Comparison of ENCODE assay signal across 19 cellular contexts in the genomic region with DNA sequence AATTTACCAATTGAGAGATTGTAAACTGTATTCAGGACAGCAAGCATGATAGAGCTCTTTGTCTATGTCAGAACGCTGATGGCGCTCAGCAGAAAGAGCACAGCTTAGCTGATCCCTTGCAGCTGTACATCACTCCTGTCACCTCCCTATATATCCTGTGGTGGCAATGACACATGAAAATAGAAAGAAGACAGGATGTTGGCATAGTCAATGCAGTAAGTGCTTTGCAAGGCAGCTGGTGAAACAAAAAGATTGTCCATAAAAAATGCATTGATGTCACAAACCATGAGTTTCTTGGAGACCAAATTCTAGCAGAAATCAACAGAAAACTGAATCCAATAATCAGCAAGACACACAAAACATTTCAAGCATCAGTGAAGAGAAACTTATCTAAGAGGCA.
DNase-seq lines count a peak whose midpoint lies in the region; TF ChIP-seq lines count a peak whose summit lies in the region.
"Had no signal": no experiment of that assay in that cellular context is flagged by ENCODE, and none has a peak within 500 bp of the region (broad histone marks: within the 10 kb centered on the region; RNA-seq: fewer than 3 reads in every experiment).

No MANE protein-coding gene starts in this region.

- H3K27ac Mint-ChIP-seq in neural progenitor cell, result no peak overlapping the region
- H3K27ac Mint-ChIP-seq: IgD-negative memory B cell had no signal

- no peaks in the 10 kb centered on the region for H4K20me1 ChIP-seq in neural progenitor cell (ENCODE audit: low read depth)

- H2AFZ ChIP-seq in neural progenitor cell (replicated peaks), result no peak overlapping the region

- CTCF ChIA-PET in HEK293 (lab: Yijun Ruan, JAX), result interaction anchor here (1.4 kb wide), 1 partner anchor 298 kb away, joined by 4 read pairs; no protein-coding TSS in a partner anchor

- no peak for TF ChIP-seq CTCF in HEK293 (tag by site-specific recombination; IDR thresholded peaks at IDR 0.05)
- TF ChIP-seq CTCF in neural progenitor cell (IDR thresholded peaks at IDR 0.05), result no peak
- TF ChIP-seq CTCF in lower leg skin (IDR thresholded peaks at IDR 0.05), result no peak

- POLR2A ChIA-PET in HEK293 (lab: Yijun Ruan, JAX), result no interaction called here

- H3K4me3 Mint-ChIP-seq in neural progenitor cell, result no peak overlapping the region
- H3K4me3 Mint-ChIP-seq: IgD-negative memory B cell had no signal

- 71 to 75% methylated on average over 2 of the region's 2 CpGs for WGBS in lower leg skin, 2 donors

- no peaks in the 10 kb centered on the region for H3F3A ChIP-seq in neural progenitor cell (ENCODE audit: low read depth)

- H3K36me3 Mint-ChIP-seq in neural progenitor cell, result no peaks in the 10 kb centered on the region
- H3K36me3 Mint-ChIP-seq: IgD-negative memory B cell had no signal

- H3K36me3 ChIP-seq in HEK293 (ENCODE audit: control insufficient read depth in 2 of 2, insufficient read depth in 1 of 2, low read length in 2 of 2) (no peaks in the 10 kb centered on the region), neural progenitor cell (no peaks in the 10 kb centered on the region)
- H3K36me3 ChIP-seq: SJSA1 had no signal

- H3K4me3 ChIP-seq in HEK293 (ENCODE audit: low read depth, low read length) (no peak overlapping the region), neural progenitor cell (no peak overlapping the region), lower leg skin (ENCODE audit: low read depth, poor library complexity, severe bottlenecking) (no peak overlapping the region)
- H3K4me3 ChIP-seq: SJSA1 had no signal

- intact Hi-C loops in lower leg skin (cut with DNase I; ENCODE audit: low total_unique reads), result no loop called here

- no peaks in the 10 kb centered on the region for H3K4me1 ChIP-seq in HEK293 (ENCODE audit: control insufficient read depth, insufficient read depth, low read length)
- H3K4me1 ChIP-seq in neural progenitor cell, result no peaks in the 10 kb centered on the region
- H3K4me1 ChIP-seq: SJSA1 had no signal

- H3K27ac ChIP-seq in HEK293 (ENCODE audit: extremely low read depth, low read depth, low read length) (no peak overlapping the region), neural progenitor cell (no peak overlapping the region)
- H3K27ac ChIP-seq: SJSA1 had no signal

- no peak overlapping the region for H3K4me2 ChIP-seq in neural progenitor cell

- no peaks in the 10 kb centered on the region for H3K27me3 ChIP-seq in neural progenitor cell
- H3K27me3 ChIP-seq: SJSA1 had no signal

- peaks cover 4% of the 10 kb centered on the region for H3K4me1 Mint-ChIP-seq in neural progenitor cell
- H3K4me1 Mint-ChIP-seq: IgD-negative memory B cell had no signal

- DNase-seq in NCI-H2029 (lab: John Stamatoyannopoulos, UW), result peak; percentile 16
- no peak for DNase-seq in NCI-H2029 treated with DMSO at 0.1 percent for 48 hours (lab: John Stamatoyannopoulos, UW)
- peak; percentile 47 for DNase-seq in NCI-H748 treated with DMSO at 0.1 percent for 48 hours (lab: John Stamatoyannopoulos, UW)
- DNase-seq in neural progenitor cell (ENCODE audit: low spot score), result peak; percentile 2
- DNase-seq in activated CD8-positive, alpha-beta memory T cell treated with anti-CD3 and anti-CD28 coated beads, Interleukin-2, amount 50 U/mL, for 48 hours, result no peak
- DNase-seq in lower leg skin (ENCODE audit: low spot score in 2 of 2), result no peak
- DNase-seq in T1000 (lab: John Stamatoyannopoulos, UW), result no peak
- DNase-seq: 8988T, C1 segment of cervical spinal cord, DMS79, HCEC 1CT, MV-4-11, NCI-H1436 treated with DMSO at 0.1 percent for 48 hours, NCI-H2227 treated with DMSO at 0.1 percent for 48 hours, RPMI8226, T-helper 9 cell had no signal

- no peaks in the 10 kb centered on the region for H3K27me3 Mint-ChIP-seq in neural progenitor cell (ENCODE audit: insufficient read depth, low read depth)
- H3K27me3 Mint-ChIP-seq: IgD-negative memory B cell had no signal

- no peak overlapping the region for H3K9ac ChIP-seq in neural progenitor cell

- H3K79me2 ChIP-seq in neural progenitor cell (ENCODE audit: low read depth), result no peaks in the 10 kb centered on the region

- H3K9me3 ChIP-seq in HEK293 (ENCODE audit: control insufficient read depth, insufficient read depth, low read depth, low read length) (no peaks in the 10 kb centered on the region), neural progenitor cell (ENCODE audit: low read depth) (no peaks in the 10 kb centered on the region)
- H3K9me3 ChIP-seq: SJSA1 had no signal

- TF ChIP-seq POLR2A in lower leg skin (IDR thresholded peaks at IDR 0.05), result no peak

- peaks cover 7% of the 10 kb centered on the region for H3K9me3 Mint-ChIP-seq in neural progenitor cell

TF ChIP-seq in HEK293, 187 proteins besides CTCF, POLR2A, EP300 and RAD21:
- TF ChIP-seq ZSCAN23 (tag by site-specific recombination; IDR thresholded peaks at IDR 0.05) (no peak), MZF1 (tag by site-specific recombination; IDR thresholded peaks at IDR 0.05; ENCODE audit: borderline replicate concordance) (peak; percentile 31; the same call in 1 of the 2 replicates)
TF ChIP-seq in HEK293: peak in this region for 1.

Comparison
In these comparisons a context has a peak if more than half of its experiments do, and no peak if none do; other contexts are left out.
1. DNase-seq: peak in NCI-H2029 (single experiment), NCI-H748 treated with DMSO at 0.1 percent for 48 hours (single experiment) and neural progenitor cell (single experiment); none in NCI-H2029 treated with DMSO at 0.1 percent for 48 hours (single experiment), activated CD8-positive, alpha-beta memory T cell treated with anti-CD3 and anti-CD28 coated beads, Interleukin-2, amount 50 U/mL, for 48 hours (single experiment), lower leg skin (0 of 2) and T1000 (single experiment).